1 cellular context compared by ENCODE assay signal in genomic region chr2:231388725-231389346, GRCh38.
TF ChIP-seq lines count a peak whose summit lies in the region.

No MANE protein-coding gene starts in this region.

TF ChIP-seq in GM23338, 12 proteins besides CTCF, POLR2A, EP300 and RAD21:
- TF ChIP-seq, protein P1, sequence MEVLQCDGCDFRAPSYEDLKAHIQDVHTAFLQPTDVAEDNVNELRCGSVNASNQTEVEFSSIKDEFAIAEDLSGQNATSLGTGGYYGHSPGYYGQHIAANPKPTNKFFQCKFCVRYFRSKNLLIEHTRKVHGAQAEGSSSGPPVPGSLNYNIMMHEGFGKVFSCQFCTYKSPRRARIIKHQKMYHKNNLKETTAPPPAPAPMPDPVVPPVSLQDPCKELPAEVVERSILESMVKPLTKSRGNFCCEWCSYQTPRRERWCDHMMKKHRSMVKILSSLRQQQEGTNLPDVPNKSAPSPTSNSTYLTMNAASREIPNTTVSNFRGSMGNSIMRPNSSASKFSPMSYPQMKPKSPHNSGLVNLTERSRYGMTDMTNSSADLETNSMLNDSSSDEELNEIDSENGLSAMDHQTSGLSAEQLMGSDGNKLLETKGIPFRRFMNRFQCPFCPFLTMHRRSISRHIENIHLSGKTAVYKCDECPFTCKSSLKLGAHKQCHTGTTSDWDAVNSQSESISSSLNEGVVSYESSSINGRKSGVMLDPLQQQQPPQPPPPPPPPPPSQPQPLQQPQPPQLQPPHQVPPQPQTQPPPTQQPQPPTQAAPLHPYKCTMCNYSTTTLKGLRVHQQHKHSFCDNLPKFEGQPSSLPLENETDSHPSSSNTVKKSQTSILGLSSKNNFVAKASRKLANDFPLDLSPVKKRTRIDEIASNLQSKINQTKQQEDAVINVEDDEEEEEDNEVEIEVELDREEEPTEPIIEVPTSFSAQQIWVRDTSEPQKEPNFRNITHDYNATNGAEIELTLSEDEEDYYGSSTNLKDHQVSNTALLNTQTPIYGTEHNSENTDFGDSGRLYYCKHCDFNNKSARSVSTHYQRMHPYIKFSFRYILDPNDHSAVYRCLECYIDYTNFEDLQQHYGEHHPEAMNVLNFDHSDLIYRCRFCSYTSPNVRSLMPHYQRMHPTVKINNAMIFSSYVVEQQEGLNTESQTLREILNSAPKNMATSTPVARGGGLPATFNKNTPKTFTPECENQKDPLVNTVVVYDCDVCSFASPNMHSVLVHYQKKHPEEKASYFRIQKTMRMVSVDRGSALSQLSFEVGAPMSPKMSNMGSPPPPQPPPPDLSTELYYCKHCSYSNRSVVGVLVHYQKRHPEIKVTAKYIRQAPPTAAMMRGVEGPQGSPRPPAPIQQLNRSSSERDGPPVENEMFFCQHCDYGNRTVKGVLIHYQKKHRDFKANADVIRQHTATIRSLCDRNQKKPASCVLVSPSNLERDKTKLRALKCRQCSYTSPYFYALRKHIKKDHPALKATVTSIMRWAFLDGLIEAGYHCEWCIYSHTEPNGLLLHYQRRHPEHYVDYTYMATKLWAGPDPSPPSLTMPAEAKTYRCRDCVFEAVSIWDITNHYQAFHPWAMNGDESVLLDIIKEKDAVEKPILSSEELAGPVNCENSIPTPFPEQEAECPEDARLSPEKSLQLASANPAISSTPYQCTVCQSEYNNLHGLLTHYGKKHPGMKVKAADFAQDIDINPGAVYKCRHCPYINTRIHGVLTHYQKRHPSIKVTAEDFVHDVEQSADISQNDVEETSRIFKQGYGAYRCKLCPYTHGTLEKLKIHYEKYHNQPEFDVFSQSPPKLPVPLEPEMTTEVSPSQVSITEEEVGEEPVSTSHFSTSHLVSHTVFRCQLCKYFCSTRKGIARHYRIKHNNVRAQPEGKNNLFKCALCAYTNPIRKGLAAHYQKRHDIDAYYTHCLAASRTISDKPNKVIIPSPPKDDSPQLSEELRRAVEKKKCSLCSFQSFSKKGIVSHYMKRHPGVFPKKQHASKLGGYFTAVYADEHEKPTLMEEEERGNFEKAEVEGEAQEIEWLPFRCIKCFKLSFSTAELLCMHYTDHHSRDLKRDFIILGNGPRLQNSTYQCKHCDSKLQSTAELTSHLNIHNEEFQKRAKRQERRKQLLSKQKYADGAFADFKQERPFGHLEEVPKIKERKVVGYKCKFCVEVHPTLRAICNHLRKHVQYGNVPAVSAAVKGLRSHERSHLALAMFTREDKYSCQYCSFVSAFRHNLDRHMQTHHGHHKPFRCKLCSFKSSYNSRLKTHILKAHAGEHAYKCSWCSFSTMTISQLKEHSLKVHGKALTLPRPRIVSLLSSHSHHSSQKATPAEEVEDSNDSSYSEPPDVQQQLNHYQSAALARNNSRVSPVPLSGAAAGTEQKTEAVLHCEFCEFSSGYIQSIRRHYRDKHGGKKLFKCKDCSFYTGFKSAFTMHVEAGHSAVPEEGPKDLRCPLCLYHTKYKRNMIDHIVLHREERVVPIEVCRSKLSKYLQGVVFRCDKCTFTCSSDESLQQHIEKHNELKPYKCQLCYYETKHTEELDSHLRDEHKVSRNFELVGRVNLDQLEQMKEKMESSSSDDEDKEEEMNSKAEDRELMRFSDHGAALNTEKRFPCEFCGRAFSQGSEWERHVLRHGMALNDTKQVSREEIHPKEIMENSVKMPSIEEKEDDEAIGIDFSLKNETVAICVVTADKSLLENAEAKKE (CRISPR knock-in tag; IDR thresholded peaks at IDR 0.05), result no peak
- TF ChIP-seq STAT1 (IDR thresholded peaks at IDR 0.05; ENCODE audit: unreplicated experiment), result no peak
- no peak for TF ChIP-seq EZH2phosphoT487 (IDR thresholded peaks at IDR 0.05; ENCODE audit: unreplicated experiment)
- TF ChIP-seq, protein P2, sequence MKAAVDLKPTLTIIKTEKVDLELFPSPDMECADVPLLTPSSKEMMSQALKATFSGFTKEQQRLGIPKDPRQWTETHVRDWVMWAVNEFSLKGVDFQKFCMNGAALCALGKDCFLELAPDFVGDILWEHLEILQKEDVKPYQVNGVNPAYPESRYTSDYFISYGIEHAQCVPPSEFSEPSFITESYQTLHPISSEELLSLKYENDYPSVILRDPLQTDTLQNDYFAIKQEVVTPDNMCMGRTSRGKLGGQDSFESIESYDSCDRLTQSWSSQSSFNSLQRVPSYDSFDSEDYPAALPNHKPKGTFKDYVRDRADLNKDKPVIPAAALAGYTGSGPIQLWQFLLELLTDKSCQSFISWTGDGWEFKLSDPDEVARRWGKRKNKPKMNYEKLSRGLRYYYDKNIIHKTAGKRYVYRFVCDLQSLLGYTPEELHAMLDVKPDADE (IDR thresholded peaks at IDR 0.05), result no peak
- TF ChIP-seq REST (IDR thresholded peaks at IDR 0.05; ENCODE audit: unreplicated experiment), result no peak
- TF ChIP-seq CREB1 (CRISPR knock-in tag; IDR thresholded peaks at IDR 0.05; ENCODE audit: low read depth), result no peak
- TF ChIP-seq POLR2AphosphoS5 (IDR thresholded peaks at IDR 0.05; ENCODE audit: low read depth), result no peak
- TF ChIP-seq ZNF114 (CRISPR knock-in tag; IDR thresholded peaks at IDR 0.05), result no peak
- no peak for TF ChIP-seq JUNB (IDR thresholded peaks at IDR 0.05; ENCODE audit: unreplicated experiment)
